1 cellular context compared by ENCODE assay signal in genomic region chr1:111052246-111052645, GRCh38.
TF ChIP-seq lines count a peak whose summit lies in the region.

No MANE protein-coding gene starts in this region.

TF ChIP-seq in IMR-90, 13 proteins besides CTCF, POLR2A, EP300 and RAD21 (continued from another document):
- TF ChIP-seq RCOR1 (IDR thresholded peaks at IDR 0.05; ENCODE audit: insufficient replicate concordance, low read length) (no peak), RFX5 (IDR thresholded peaks at IDR 0.05; ENCODE audit: low read depth, low read length) (no peak), MAFK (IDR thresholded peaks at IDR 0.05; ENCODE audit: low read depth, low read length) (no peak), MAZ (IDR thresholded peaks at IDR 0.05; ENCODE audit: borderline replicate concordance, low read depth, low read length) (no peak), SMC3 (IDR thresholded peaks at IDR 0.05; ENCODE audit: low read depth, low read length) (no peak), CHD1 (IDR thresholded peaks at IDR 0.05; ENCODE audit: low read depth, low read length) (no peak)
